26 cellular contexts compared by ENCODE assay signal in the genomic region with DNA sequence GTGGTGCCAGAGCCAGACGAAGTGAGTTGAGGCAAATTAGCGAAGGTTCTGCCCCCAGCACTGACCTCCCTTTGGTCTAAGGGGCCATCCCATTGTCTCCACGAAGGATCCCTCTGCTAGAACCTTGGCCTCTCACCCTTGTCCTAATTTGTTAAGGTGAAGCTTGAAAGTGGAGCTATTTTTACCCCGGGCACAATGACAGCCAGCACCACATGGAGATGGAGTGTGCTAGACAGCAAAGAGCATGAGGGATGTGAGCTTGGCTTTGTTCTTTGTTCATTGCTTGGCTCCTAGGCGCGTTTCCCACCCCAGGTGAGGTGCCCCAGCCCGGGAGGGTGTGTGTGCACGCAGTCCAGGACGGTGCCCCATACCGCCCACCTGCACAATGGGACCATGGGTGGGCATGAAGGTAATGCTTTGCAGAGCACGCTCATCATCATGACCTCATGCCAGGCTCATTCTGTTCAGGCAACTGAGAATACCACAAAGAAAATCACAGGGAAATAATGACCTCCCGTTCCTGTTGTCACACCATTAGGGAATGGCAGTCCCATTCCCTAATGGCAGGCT.
"Had no signal": no experiment of that assay in that cellular context is flagged by ENCODE, and none has a peak within 500 bp of the region (broad histone marks: within the 10 kb centered on the region; RNA-seq: fewer than 3 reads in every experiment).

No MANE protein-coding gene starts in this region.

- H3K36me3 ChIP-seq: ovary, suprapubic skin, transverse colon, upper lobe of right lung, uterus had no signal

- H3K4me1 Mint-ChIP-seq: naive thymus-derived CD4-positive, alpha-beta T cell; nephron; stimulated activated naive CD8-positive, alpha-beta T cell treated with anti-CD3 and anti-CD28 coated beads, Interleukin-15, amount 100 ng/mL, for 72 hours had no signal

- H3K4me3 ChIP-seq: hepatocyte, ovary, smooth muscle cell, suprapubic skin, transverse colon, upper lobe of right lung, uterus had no signal

- H3K27me3 ChIP-seq: hepatocyte, ovary, suprapubic skin, transverse colon, upper lobe of right lung, uterus had no signal

- H3K27ac Mint-ChIP-seq: effector memory CD8-positive, alpha-beta T cell; naive thymus-derived CD4-positive, alpha-beta T cell; nephron; stimulated activated naive CD8-positive, alpha-beta T cell treated with anti-CD3 and anti-CD28 coated beads, Interleukin-15, amount 100 ng/mL, for 72 hours had no signal

- DNase-seq: cerebellar nuclear complex; cortex of kidney; effector memory CD8-positive, alpha-beta T cell; erythroblast; left colon; mammary epithelial cell; mesendoderm; midbrain; naive thymus-derived CD4-positive, alpha-beta T cell; occipital lobe; ovary; retina; stimulated activated CD4-positive, alpha-beta T cell treated with anti-CD3 and anti-CD28 coated beads, Interleukin-12 subunit alpha, Interleukin-12 subunit beta, amount 100 ng/mL, for 4 hours; stimulated activated CD4-positive, alpha-beta T cell treated with anti-CD3 and anti-CD28 coated beads, Interleukin-1b, Interleukin-23, amount 100 ng/mL, for 48 hours; stimulated activated CD4-positive, alpha-beta T cell treated with anti-CD3 and anti-CD28 coated beads, Interleukin-4, amount 100 ng/mL, for 1 hour; stimulated activated CD8-positive, alpha-beta memory T cell treated with anti-CD3 and anti-CD28 coated beads, Interleukin-4, amount 100 ng/mL, for 48 hours; stimulated activated naive CD4-positive, alpha-beta T cell; stimulated activated naive CD8-positive, alpha-beta T cell treated with anti-CD3 and anti-CD28 coated beads, Interleukin-15, amount 100 ng/mL, for 72 hours; transverse colon; upper lobe of right lung; uterus had no signal

- H3K27me3 Mint-ChIP-seq: effector memory CD8-positive, alpha-beta T cell; naive thymus-derived CD4-positive, alpha-beta T cell; stimulated activated naive CD8-positive, alpha-beta T cell treated with anti-CD3 and anti-CD28 coated beads, Interleukin-15, amount 100 ng/mL, for 72 hours had no signal

- H3K27ac ChIP-seq: hepatocyte, ovary, suprapubic skin, transverse colon, upper lobe of right lung, uterus had no signal

- H3K9me3 ChIP-seq: ovary, suprapubic skin, transverse colon, upper lobe of right lung, uterus had no signal

- ATAC-seq: effector memory CD8-positive, alpha-beta T cell; left colon; naive thymus-derived CD4-positive, alpha-beta T cell; sciatic nerve; stimulated activated naive CD8-positive, alpha-beta T cell treated with anti-CD3 and anti-CD28 coated beads, Interleukin-15, amount 100 ng/mL, for 72 hours had no signal

- H3K4me3 Mint-ChIP-seq: effector memory CD8-positive, alpha-beta T cell; naive thymus-derived CD4-positive, alpha-beta T cell; nephron; stimulated activated naive CD8-positive, alpha-beta T cell treated with anti-CD3 and anti-CD28 coated beads, Interleukin-15, amount 100 ng/mL, for 72 hours had no signal

- H3K36me3 Mint-ChIP-seq: naive thymus-derived CD4-positive, alpha-beta T cell had no signal

- H3K4me1 ChIP-seq: suprapubic skin, transverse colon, upper lobe of right lung, uterus had no signal
